ENCODE assay signal across 8 cellular contexts in genomic region chr22:29307658-29308147, GRCh38. TPM values are rescaled to one million over a fixed set of nuclear protein-coding genes. Genes with fewer than 3 reads are reported as not detected.
DNase-seq lines count a peak whose midpoint lies in the region; ATAC-seq and TF ChIP-seq lines count a peak whose summit lies in the region.

No MANE protein-coding gene starts in this region.

- TF ChIP-seq RAD21 in liver (IDR thresholded peaks at IDR 0.05): no peak

- H3K36me3 Mint-ChIP-seq in activated CD8-positive, alpha-beta memory T cell treated with anti-CD3 and anti-CD28 coated beads, Interleukin-2, amount 10 ng/mL, durations not matched to agents 7 days and 5 days: no peaks in the 10 kb centered on the region

- no peaks in the 10 kb centered on the region for H3K36me3 ChIP-seq in liver (ENCODE audit: control insufficient read depth in 4 of 4, insufficient read depth in 3 of 4, low read depth in 1 of 4, low read length in 3 of 4)
- H3K36me3 ChIP-seq in thoracic aorta: no peaks in the 10 kb centered on the region

- H3K27ac ChIP-seq in liver (ENCODE audit: low read depth in 1 of 2, low read length in 2 of 2): no peak overlapping the region
- H3K27ac ChIP-seq in thoracic aorta: peak overlapping the region; percentile 70 to 86

- TF ChIP-seq CTCF in astrocyte of the cerebellum (IDR thresholded peaks at IDR 0.05; ENCODE audit: low read depth, low read length, missing control alignments): no peak
- TF ChIP-seq CTCF in liver (IDR thresholded peaks at IDR 0.05; ENCODE audit: low read depth, low read length, missing input control): no peak
- no peak for TF ChIP-seq CTCF in thoracic aorta (IDR thresholded peaks at IDR 0.05)

- H3K4me3 ChIP-seq in astrocyte of the cerebellum (ENCODE audit: low read depth, low read length) (peak overlapping the region; percentile 66), liver (ENCODE audit: low read depth in 1 of 3, low read length in 3 of 3) (peak overlapping the region; percentile 47 to 89 (median 75)), thoracic aorta (peak overlapping the region; percentile 98)

- in situ Hi-C loops in astrocyte of the cerebellum (cut with HindIII; ENCODE audit: low sequenced_read_pairs): no loop called here

- H3K4me3 Mint-ChIP-seq in activated CD8-positive, alpha-beta memory T cell treated with anti-CD3 and anti-CD28 coated beads, Interleukin-2, amount 10 ng/mL, durations not matched to agents 7 days and 5 days: peak overlapping the region; percentile 79

- no peaks in the 10 kb centered on the region for H3K27me3 ChIP-seq in liver (ENCODE audit: control insufficient read depth in 4 of 4, insufficient read depth in 4 of 4, low read length in 3 of 4)
- no peaks in the 10 kb centered on the region for H3K27me3 ChIP-seq in thoracic aorta (replicated peaks; ENCODE audit: insufficient read depth)

- H3K4me1 Mint-ChIP-seq in activated CD8-positive, alpha-beta memory T cell treated with anti-CD3 and anti-CD28 coated beads, Interleukin-2, amount 10 ng/mL, durations not matched to agents 7 days and 5 days: peaks cover 42% of the 10 kb centered on the region

- no peak for ATAC-seq in activated CD8-positive, alpha-beta memory T cell treated with anti-CD3 and anti-CD28 coated beads, Interleukin-2, amount 10 ng/mL, durations not matched to agents 7 days and 5 days
- ATAC-seq in thoracic aorta (ENCODE audit: insufficient number of reproducible peaks, low FRiP score, low read depth) (no peak), GM18502 (IDR thresholded peaks at IDR 0.05; ENCODE audit: poor library complexity, unreplicated experiment) (no peak)

- no peak for DNase-seq in activated CD8-positive, alpha-beta memory T cell treated with anti-CD3 and anti-CD28 coated beads, Interleukin-2, amount 10 ng/mL, durations not matched to agents 7 days and 5 days
- no peak for DNase-seq in activated CD8-positive, alpha-beta memory T cell treated with anti-CD3 and anti-CD28 coated beads for 24 hours
- no peak for DNase-seq in astrocyte of the cerebellum (ENCODE audit: low read depth)
- no peak for DNase-seq in thoracic aorta (ENCODE audit: low spot score)
- DNase-seq in NOMO-1 treated with DMSO at 0.1 percent for 48 hours (lab: John Stamatoyannopoulos, UW; ENCODE audit: unreplicated experiment): no peak
- DNase-seq in HPDE6-E6E7 (ENCODE audit: extremely low spot score): no peak

- H3K27ac Mint-ChIP-seq in activated CD8-positive, alpha-beta memory T cell treated with anti-CD3 and anti-CD28 coated beads, Interleukin-2, amount 10 ng/mL, durations not matched to agents 7 days and 5 days: peak overlapping the region; percentile 46

- peaks cover 17% of the 10 kb centered on the region for H3K27me3 Mint-ChIP-seq in activated CD8-positive, alpha-beta memory T cell treated with anti-CD3 and anti-CD28 coated beads, Interleukin-2, amount 10 ng/mL, durations not matched to agents 7 days and 5 days

- H3K9me3 ChIP-seq in liver (ENCODE audit: control insufficient read depth in 4 of 4, low read length in 3 of 4) (no peaks in the 10 kb centered on the region), thoracic aorta (no peaks in the 10 kb centered on the region)

- 87% methylated on average over 17 of the region's 17 CpGs for WGBS in liver

- H3K4me1 ChIP-seq in liver (ENCODE audit: control insufficient read depth in 4 of 4, insufficient read depth in 4 of 4, low read length in 3 of 4) (peaks cover 19 to 55% (median 28%) of the 10 kb centered on the region in 4 donors), thoracic aorta (ENCODE audit: control insufficient read depth in 1 of 2, low read depth in 2 of 2) (peaks cover 42 to 56% of the 10 kb centered on the region in 2 donors)

- CTCF ChIA-PET in activated CD8-positive, alpha-beta memory T cell treated with anti-CD3 and anti-CD28 coated beads, Interleukin-2, amount 10 ng/mL, durations not matched to agents 7 days and 5 days (lab: Charles Lee): no interaction called here

- peak overlapping the region in 1 of 2 donors; percentile 68 for H3K9ac ChIP-seq in liver (ENCODE audit: low read depth in 1 of 2, low read length in 2 of 2)

- no peaks in the 10 kb centered on the region for H3K9me3 Mint-ChIP-seq in activated CD8-positive, alpha-beta memory T cell treated with anti-CD3 and anti-CD28 coated beads, Interleukin-2, amount 10 ng/mL, durations not matched to agents 7 days and 5 days (ENCODE audit: low read depth)

TF ChIP-seq in liver, 16 proteins besides CTCF, POLR2A, EP300 and RAD21 (continues in another document):
- TF ChIP-seq JUND (IDR thresholded peaks at IDR 0.05) (no peak), ATF3 (IDR thresholded peaks at IDR 0.05) (no peak), YY1 (IDR thresholded peaks at IDR 0.05) (no peak), ZBTB33 (IDR thresholded peaks at IDR 0.05) (no peak), FOXA1 (IDR thresholded peaks at IDR 0.05) (no peak), REST (IDR thresholded peaks at IDR 0.05) (no peak), NR2F2 (IDR thresholded peaks at IDR 0.05) (no peak), HNF4G (IDR thresholded peaks at IDR 0.05) (no peak), SP1 (IDR thresholded peaks at IDR 0.05) (no peak), TAF1 (conservative IDR thresholded peaks at IDR 0.05) (no peak), MAX (IDR thresholded peaks at IDR 0.05) (no peak), FOXA2 (IDR thresholded peaks at IDR 0.05) (no peak), HNF4A (conservative IDR thresholded peaks at IDR 0.05) (no peak), RXRA (IDR thresholded peaks at IDR 0.05) (no peak), EGR1 (IDR thresholded peaks at IDR 0.05; ENCODE audit: low read depth in 2 of 2) (no peak)

RNA-seq across cellular contexts. Expression of gene GAS2L1, which starts 1.3 kb away (rescaled TPM):
- 10 to 100 TPM; 12.0 to 16.9 TPM for total RNA-seq in activated CD8-positive, alpha-beta memory T cell treated with anti-CD3 and anti-CD28 coated beads, Interleukin-2, amount 10 ng/mL, durations not matched to agents 7 days and 5 days
- total RNA-seq in liver: 10 to 100 TPM in 1 of 2 donors, 1 to 10 TPM in 1; 6.6 to 11.4 TPM
- 10 to 100 TPM in 1 of 2 donors, 1 to 10 TPM in 1; 4.0 to 11.2 TPM for polyA plus RNA-seq in liver
- 10 to 100 TPM; 32.5 to 52.9 TPM for total RNA-seq in thoracic aorta

RNA-seq across cellular contexts. Expression of gene RASL10A, which starts 7.8 kb away (rescaled TPM):
- total RNA-seq in activated CD8-positive, alpha-beta memory T cell treated with anti-CD3 and anti-CD28 coated beads, Interleukin-2, amount 10 ng/mL, durations not matched to agents 7 days and 5 days: under 1 TPM; 0.63 to 0.70 TPM
- total RNA-seq in liver (under 1 TPM; 0.75 to 0.79 TPM), thoracic aorta (1 to 10 TPM; 3.4 to 4.1 TPM)
- polyA plus RNA-seq in liver: under 1 TPM; 0.10 to 0.20 TPM

RNA-seq across cellular contexts. Expression of gene EWSR1, which starts 39.6 kb away (rescaled TPM):
- 100 to 1,000 TPM; 336 to 408 TPM for total RNA-seq in activated CD8-positive, alpha-beta memory T cell treated with anti-CD3 and anti-CD28 coated beads, Interleukin-2, amount 10 ng/mL, durations not matched to agents 7 days and 5 days
- 100 to 1,000 TPM in 1 of 2 donors, 10 to 100 TPM in 1; 81.0 to 134 TPM for total RNA-seq in liver
- 10 to 100 TPM; 64.8 to 75.7 TPM for polyA plus RNA-seq in liver
- total RNA-seq in thoracic aorta: 100 to 1,000 TPM; 197 to 225 TPM

RNA-seq across cellular contexts. Expression of gene RHBDD3, which starts 39.9 kb away (rescaled TPM):
- total RNA-seq in activated CD8-positive, alpha-beta memory T cell treated with anti-CD3 and anti-CD28 coated beads, Interleukin-2, amount 10 ng/mL, durations not matched to agents 7 days and 5 days: 10 to 100 TPM; 40.5 to 44.7 TPM
- total RNA-seq in liver: 10 to 100 TPM; 14.3 to 22.1 TPM
- 10 to 100 TPM; 14.5 to 26.5 TPM for polyA plus RNA-seq in liver
- total RNA-seq in thoracic aorta: 10 to 100 TPM; 23.9 to 36.7 TPM

Comparison
In these comparisons a context has a peak if more than half of its experiments do, and no peak if none do; other contexts are left out.
1. H3K27ac ChIP-seq: peak in thoracic aorta (2 of 2); none in liver (0 of 2).
2. Peak in every context shown above with its lines, with median percentiles within 50 percentile points of each other: H3K4me3 ChIP-seq.